1 cellular context compared by ENCODE assay signal in the genomic region with DNA sequence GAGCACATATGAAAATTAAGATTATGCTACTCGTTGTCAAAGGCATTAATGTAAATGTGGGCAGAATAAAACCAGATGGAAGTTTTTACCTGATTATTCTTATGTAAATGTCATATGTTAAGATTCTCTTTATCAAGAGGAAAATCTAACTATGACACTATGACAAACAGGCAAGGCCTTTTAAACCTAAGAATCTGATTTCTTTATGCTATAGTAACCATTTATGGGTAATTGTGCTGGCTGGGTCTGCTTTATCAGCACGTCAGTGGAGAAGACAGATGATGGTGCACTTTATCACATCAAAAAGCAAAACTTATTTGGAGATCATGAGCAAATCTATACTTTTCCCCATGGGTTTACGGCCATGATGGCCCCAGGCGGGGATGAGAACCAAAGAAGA.
TF ChIP-seq lines count a peak whose summit lies in the region.

No MANE protein-coding gene starts in this region.

TF ChIP-seq in SK-N-SH treated with all-trans-retinoic acid at 6 μM for 48 hours, 23 proteins besides CTCF, POLR2A, EP300 and RAD21 (continued from another document):
- TF ChIP-seq TSHZ2 (CRISPR knock-in tag; IDR thresholded peaks at IDR 0.05) (no peak), BACH2 (CRISPR knock-in tag; IDR thresholded peaks at IDR 0.05; ENCODE audit: borderline replicate concordance) (no peak), TOX (CRISPR knock-in tag; IDR thresholded peaks at IDR 0.05; ENCODE audit: borderline replicate concordance) (no peak), TCF4 (CRISPR knock-in tag; IDR thresholded peaks at IDR 0.05; ENCODE audit: borderline replicate concordance) (no peak; the same call in 1 of the 2 replicates), PPARA (CRISPR knock-in tag; IDR thresholded peaks at IDR 0.05; ENCODE audit: borderline replicate concordance) (no peak), ZNF70 (CRISPR knock-in tag; IDR thresholded peaks at IDR 0.05) (no peak), RARB (CRISPR knock-in tag; IDR thresholded peaks at IDR 0.05) (no peak), CSDC2 (CRISPR knock-in tag; IDR thresholded peaks at IDR 0.05) (no peak)
